ENCODE assay signal across 14 cellular contexts in the genomic region with DNA sequence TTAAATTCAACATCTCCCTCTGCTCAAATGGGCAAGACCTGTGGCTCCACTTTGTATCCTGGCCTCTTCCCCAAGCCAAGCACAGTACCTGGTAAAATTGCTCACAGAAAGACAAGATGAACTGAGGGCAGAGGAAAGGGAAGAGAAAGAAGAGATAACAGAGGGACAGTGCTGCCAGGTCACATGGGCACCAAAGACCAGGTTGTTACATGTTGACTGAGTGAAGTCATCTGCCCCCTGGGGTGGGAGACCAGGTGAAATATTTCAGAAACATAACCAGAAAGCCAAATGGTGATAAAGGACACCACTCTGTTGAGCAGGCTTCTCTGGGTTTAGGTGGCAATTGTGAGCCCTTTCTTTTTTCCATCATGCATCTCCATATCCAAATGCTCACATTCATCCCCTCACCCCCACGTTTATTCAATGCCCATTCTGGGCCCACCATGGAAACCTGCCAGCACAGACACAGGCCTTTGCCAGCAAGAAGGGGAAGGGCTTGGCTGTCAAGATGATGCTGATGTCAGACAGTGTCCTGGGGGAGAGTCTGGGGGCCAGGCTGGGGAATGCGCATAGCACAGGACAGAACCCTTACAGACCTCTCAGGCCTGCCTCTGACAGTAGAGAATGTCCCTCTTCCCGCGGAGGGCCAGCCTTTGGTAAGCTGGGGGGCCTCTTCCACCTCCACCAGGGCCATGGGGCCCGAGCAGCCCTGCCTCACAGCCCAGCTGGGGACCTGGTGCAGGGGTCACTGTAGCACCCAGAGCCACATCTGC.
"Had no signal": no experiment of that assay in that cellular context is flagged by ENCODE, and none has a peak within 500 bp of the region (broad histone marks: within the 10 kb centered on the region; RNA-seq: fewer than 3 reads in every experiment).

No MANE protein-coding gene starts in this region.

- H3K9me3 ChIP-seq: lower lobe of right lung, thyroid gland, vagina had no signal

- H3K4me3 ChIP-seq: lower lobe of right lung, thyroid gland, vagina had no signal

- H3K27ac Mint-ChIP-seq: activated naive CD4-positive, alpha-beta T cell treated with anti-CD3 and anti-CD28 coated beads for 36 hours; activated T-helper 17 cell treated with anti-CD3 and anti-CD28 coated beads, Interleukin-2, amount 50 U/mL, for 72 hours; stimulated activated effector memory CD8-positive, alpha-beta T cell treated with anti-CD3 and anti-CD28 coated beads, Interleukin-12 subunit alpha, Interleukin-12 subunit beta, amount 100 ng/mL, for 72 hours; T-helper 1 cell treated with Interleukin-12 subunit alpha and Interleukin-12 subunit beta and Interleukin-4 antibody, amounts not matched to agents 30 μg/mL and 1 μg/mL, for 36 hours had no signal

- H3K27me3 Mint-ChIP-seq: activated T-helper 17 cell treated with anti-CD3 and anti-CD28 coated beads, Interleukin-2, amount 50 U/mL, for 72 hours had no signal

- H3K27ac ChIP-seq: lower lobe of right lung, thyroid gland, vagina had no signal

- ATAC-seq: activated T-helper 17 cell treated with anti-CD3 and anti-CD28 coated beads, Interleukin-2, amount 50 U/mL, for 72 hours; lower lobe of right lung; right cardiac atrium; stimulated activated effector memory CD8-positive, alpha-beta T cell treated with anti-CD3 and anti-CD28 coated beads, Interleukin-12 subunit alpha, Interleukin-12 subunit beta, amount 100 ng/mL, for 72 hours had no signal

- H3K27me3 ChIP-seq: thyroid gland, vagina had no signal

- H3K4me1 ChIP-seq: lower lobe of right lung, thyroid gland had no signal

- H3K4me3 Mint-ChIP-seq: activated naive CD4-positive, alpha-beta T cell treated with anti-CD3 and anti-CD28 coated beads for 36 hours; activated T-helper 17 cell treated with anti-CD3 and anti-CD28 coated beads, Interleukin-2, amount 50 U/mL, for 72 hours; stimulated activated effector memory CD8-positive, alpha-beta T cell treated with anti-CD3 and anti-CD28 coated beads, Interleukin-12 subunit alpha, Interleukin-12 subunit beta, amount 100 ng/mL, for 72 hours; T-helper 1 cell treated with Interleukin-12 subunit alpha and Interleukin-12 subunit beta and Interleukin-4 antibody, amounts not matched to agents 30 μg/mL and 1 μg/mL, for 36 hours had no signal

- H3K9me3 Mint-ChIP-seq: activated naive CD4-positive, alpha-beta T cell treated with anti-CD3 and anti-CD28 coated beads for 36 hours; activated T-helper 17 cell treated with anti-CD3 and anti-CD28 coated beads, Interleukin-2, amount 50 U/mL, for 72 hours; stimulated activated effector memory CD8-positive, alpha-beta T cell treated with anti-CD3 and anti-CD28 coated beads, Interleukin-12 subunit alpha, Interleukin-12 subunit beta, amount 100 ng/mL, for 72 hours; T-helper 1 cell treated with Interleukin-12 subunit alpha and Interleukin-12 subunit beta and Interleukin-4 antibody, amounts not matched to agents 30 μg/mL and 1 μg/mL, for 36 hours had no signal

- DNase-seq: activated CD4-positive, alpha-beta T cell treated with anti-CD3 and anti-CD28 coated beads for 1 hour; activated CD4-positive, alpha-beta T cell treated with anti-CD3 and anti-CD28 coated beads, Interleukin-2, amount 50 U/mL, for 48 hours; activated naive CD4-positive, alpha-beta T cell treated with anti-CD3 and anti-CD28 coated beads for 36 hours; cortex of kidney; effector CD8-positive, alpha-beta T cell; hippocampal formation; lower lobe of right lung; midbrain; right cardiac atrium; thyroid gland had no signal
